In genomic region chr5:134432677-134433359, GRCh38 we compare ENCODE assay signal across 1 cellular context.
TF ChIP-seq lines count a peak whose summit lies in the region.

No MANE protein-coding gene starts in this region.

TF ChIP-seq in HepG2, 621 proteins besides CTCF, POLR2A, EP300 and RAD21 (continued from another document):
- TF ChIP-seq, protein P1, sequence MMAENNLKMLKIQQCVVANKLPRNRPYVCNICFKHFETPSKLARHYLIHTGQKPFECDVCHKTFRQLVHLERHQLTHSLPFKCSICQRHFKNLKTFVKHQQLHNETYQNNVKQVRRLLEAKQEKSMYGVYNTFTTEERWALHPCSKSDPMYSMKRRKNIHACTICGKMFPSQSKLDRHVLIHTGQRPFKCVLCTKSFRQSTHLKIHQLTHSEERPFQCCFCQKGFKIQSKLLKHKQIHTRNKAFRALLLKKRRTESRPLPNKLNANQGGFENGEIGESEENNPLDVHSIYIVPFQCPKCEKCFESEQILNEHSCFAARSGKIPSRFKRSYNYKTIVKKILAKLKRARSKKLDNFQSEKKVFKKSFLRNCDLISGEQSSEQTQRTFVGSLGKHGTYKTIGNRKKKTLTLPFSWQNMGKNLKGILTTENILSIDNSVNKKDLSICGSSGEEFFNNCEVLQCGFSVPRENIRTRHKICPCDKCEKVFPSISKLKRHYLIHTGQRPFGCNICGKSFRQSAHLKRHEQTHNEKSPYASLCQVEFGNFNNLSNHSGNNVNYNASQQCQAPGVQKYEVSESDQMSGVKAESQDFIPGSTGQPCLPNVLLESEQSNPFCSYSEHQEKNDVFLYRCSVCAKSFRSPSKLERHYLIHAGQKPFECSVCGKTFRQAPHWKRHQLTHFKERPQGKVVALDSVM (CRISPR knock-in tag; IDR thresholded peaks at IDR 0.05) = peak; percentile 45
- TF ChIP-seq CBX5 (CRISPR knock-in tag; IDR thresholded peaks at IDR 0.05; ENCODE audit: borderline replicate concordance) (no peak), ZNF720 (CRISPR knock-in tag; IDR thresholded peaks at IDR 0.05) (no peak), DNMT3B (CRISPR knock-in tag; conservative IDR thresholded peaks at IDR 0.05) (no peak), NRL (CRISPR knock-in tag; IDR thresholded peaks at IDR 0.05; ENCODE audit: borderline replicate concordance) (no peak), PBX3 (CRISPR knock-in tag; IDR thresholded peaks at IDR 0.05; ENCODE audit: borderline replicate concordance) (no peak), NFE2L1 (CRISPR knock-in tag; IDR thresholded peaks at IDR 0.05; ENCODE audit: borderline replicate concordance) (no peak), HOXA3 (CRISPR knock-in tag; IDR thresholded peaks at IDR 0.05) (no peak), ZNF362 (CRISPR knock-in tag; IDR thresholded peaks at IDR 0.05; ENCODE audit: borderline replicate concordance) (peak; percentile 19; the same call in 1 of the 2 replicates), ZNF737 (CRISPR knock-in tag; IDR thresholded peaks at IDR 0.05; ENCODE audit: borderline replicate concordance) (no peak), SRSF4 (IDR thresholded peaks at IDR 0.05; ENCODE audit: low read depth, low read length, poor library complexity, severe bottlenecking) (no peak), LCORL (IDR thresholded peaks at IDR 0.05) (no peak), LCORL (CRISPR knock-in tag; IDR thresholded peaks at IDR 0.05) (no peak), ZNF749 (CRISPR knock-in tag; IDR thresholded peaks at IDR 0.05; ENCODE audit: borderline replicate concordance) (no peak), PAXIP1 (CRISPR knock-in tag; conservative IDR thresholded peaks at IDR 0.05) (0 out of 2 replicates have a peak, but pooled peaks have one; percentile 13), TAF15 (IDR thresholded peaks at IDR 0.05; ENCODE audit: low read depth, low read length, poor library complexity, severe bottlenecking) (no peak), CREB3 (CRISPR knock-in tag; IDR thresholded peaks at IDR 0.05) (no peak), CEBPG (CRISPR knock-in tag; IDR thresholded peaks at IDR 0.05) (no peak), ZNF343 (CRISPR knock-in tag; IDR thresholded peaks at IDR 0.05) (no peak), ISL2 (CRISPR knock-in tag; IDR thresholded peaks at IDR 0.05) (no peak), FOSL2 (CRISPR knock-in tag; IDR thresholded peaks at IDR 0.05) (peak; percentile 83), ZFX (CRISPR knock-in tag; IDR thresholded peaks at IDR 0.05; ENCODE audit: low read depth) (0 out of 2 replicates have a peak, but pooled peaks have one; percentile 12), ZNF629 (CRISPR knock-in tag; conservative IDR thresholded peaks at IDR 0.05) (no peak), GPBP1L1 (CRISPR knock-in tag; IDR thresholded peaks at IDR 0.05) (no peak), ZNF17 (CRISPR knock-in tag; IDR thresholded peaks at IDR 0.05) (no peak), ZFP41 (CRISPR knock-in tag; IDR thresholded peaks at IDR 0.05; ENCODE audit: borderline replicate concordance) (no peak), ZBTB3 (CRISPR knock-in tag; IDR thresholded peaks at IDR 0.05; ENCODE audit: borderline replicate concordance, low read depth) (no peak), FOXP1 (IDR thresholded peaks at IDR 0.05) (peak; percentile 33; the same call in 1 of the 2 replicates), FOXP1 (CRISPR knock-in tag; IDR thresholded peaks at IDR 0.05) (peak; percentile 48; the same call in 1 of the 2 replicates), HNRNPK (IDR thresholded peaks at IDR 0.05; ENCODE audit: low read depth, low read length, poor library complexity, severe bottlenecking) (no peak), FIP1L1 (IDR thresholded peaks at IDR 0.05; ENCODE audit: borderline replicate concordance, insufficient read depth, low read depth, low read length) (no peak), ZNF562 (CRISPR knock-in tag; IDR thresholded peaks at IDR 0.05; ENCODE audit: borderline replicate concordance) (no peak), ZNF207 (IDR thresholded peaks at IDR 0.05; ENCODE audit: borderline replicate concordance) (no peak)
- TF ChIP-seq, protein P2, sequence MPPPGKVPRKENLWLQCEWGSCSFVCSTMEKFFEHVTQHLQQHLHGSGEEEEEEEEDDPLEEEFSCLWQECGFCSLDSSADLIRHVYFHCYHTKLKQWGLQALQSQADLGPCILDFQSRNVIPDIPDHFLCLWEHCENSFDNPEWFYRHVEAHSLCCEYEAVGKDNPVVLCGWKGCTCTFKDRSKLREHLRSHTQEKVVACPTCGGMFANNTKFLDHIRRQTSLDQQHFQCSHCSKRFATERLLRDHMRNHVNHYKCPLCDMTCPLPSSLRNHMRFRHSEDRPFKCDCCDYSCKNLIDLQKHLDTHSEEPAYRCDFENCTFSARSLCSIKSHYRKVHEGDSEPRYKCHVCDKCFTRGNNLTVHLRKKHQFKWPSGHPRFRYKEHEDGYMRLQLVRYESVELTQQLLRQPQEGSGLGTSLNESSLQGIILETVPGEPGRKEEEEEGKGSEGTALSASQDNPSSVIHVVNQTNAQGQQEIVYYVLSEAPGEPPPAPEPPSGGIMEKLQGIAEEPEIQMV (CRISPR knock-in tag; IDR thresholded peaks at IDR 0.05; ENCODE audit: low read depth) = no peak
- TF ChIP-seq, protein P3, sequence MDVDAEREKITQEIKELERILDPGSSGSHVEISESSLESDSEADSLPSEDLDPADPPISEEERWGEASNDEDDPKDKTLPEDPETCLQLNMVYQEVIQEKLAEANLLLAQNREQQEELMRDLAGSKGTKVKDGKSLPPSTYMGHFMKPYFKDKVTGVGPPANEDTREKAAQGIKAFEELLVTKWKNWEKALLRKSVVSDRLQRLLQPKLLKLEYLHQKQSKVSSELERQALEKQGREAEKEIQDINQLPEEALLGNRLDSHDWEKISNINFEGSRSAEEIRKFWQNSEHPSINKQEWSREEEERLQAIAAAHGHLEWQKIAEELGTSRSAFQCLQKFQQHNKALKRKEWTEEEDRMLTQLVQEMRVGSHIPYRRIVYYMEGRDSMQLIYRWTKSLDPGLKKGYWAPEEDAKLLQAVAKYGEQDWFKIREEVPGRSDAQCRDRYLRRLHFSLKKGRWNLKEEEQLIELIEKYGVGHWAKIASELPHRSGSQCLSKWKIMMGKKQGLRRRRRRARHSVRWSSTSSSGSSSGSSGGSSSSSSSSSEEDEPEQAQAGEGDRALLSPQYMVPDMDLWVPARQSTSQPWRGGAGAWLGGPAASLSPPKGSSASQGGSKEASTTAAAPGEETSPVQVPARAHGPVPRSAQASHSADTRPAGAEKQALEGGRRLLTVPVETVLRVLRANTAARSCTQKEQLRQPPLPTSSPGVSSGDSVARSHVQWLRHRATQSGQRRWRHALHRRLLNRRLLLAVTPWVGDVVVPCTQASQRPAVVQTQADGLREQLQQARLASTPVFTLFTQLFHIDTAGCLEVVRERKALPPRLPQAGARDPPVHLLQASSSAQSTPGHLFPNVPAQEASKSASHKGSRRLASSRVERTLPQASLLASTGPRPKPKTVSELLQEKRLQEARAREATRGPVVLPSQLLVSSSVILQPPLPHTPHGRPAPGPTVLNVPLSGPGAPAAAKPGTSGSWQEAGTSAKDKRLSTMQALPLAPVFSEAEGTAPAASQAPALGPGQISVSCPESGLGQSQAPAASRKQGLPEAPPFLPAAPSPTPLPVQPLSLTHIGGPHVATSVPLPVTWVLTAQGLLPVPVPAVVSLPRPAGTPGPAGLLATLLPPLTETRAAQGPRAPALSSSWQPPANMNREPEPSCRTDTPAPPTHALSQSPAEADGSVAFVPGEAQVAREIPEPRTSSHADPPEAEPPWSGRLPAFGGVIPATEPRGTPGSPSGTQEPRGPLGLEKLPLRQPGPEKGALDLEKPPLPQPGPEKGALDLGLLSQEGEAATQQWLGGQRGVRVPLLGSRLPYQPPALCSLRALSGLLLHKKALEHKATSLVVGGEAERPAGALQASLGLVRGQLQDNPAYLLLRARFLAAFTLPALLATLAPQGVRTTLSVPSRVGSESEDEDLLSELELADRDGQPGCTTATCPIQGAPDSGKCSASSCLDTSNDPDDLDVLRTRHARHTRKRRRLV (CRISPR knock-in tag; IDR thresholded peaks at IDR 0.05) = no peak
